In genomic region chr13:41881890-41882289, GRCh38 we compare ENCODE assay signal across 2 cellular contexts.
DNase-seq lines count a peak whose midpoint lies in the region.
"Not testable (repeated sequence)": the region's sequence is repeated elsewhere in the genome, so short reads cannot be mapped to it uniquely, and the experiment has no call there.

No MANE protein-coding gene starts in this region.

- peak; percentile 9 for DNase-seq in activated gamma-delta T cell (lab: John Stamatoyannopoulos, UW)
- peak; percentile 56 for DNase-seq in posterior vena cava (ENCODE audit: low spot score)

- intact Hi-C loops in posterior vena cava (cut with DNase I) = not testable (repeated sequence)
